8 cellular contexts compared by ENCODE assay signal in genomic region chr14:20469242-20469889, GRCh38. TPM values are rescaled to one million over a fixed set of nuclear protein-coding genes. Genes with fewer than 3 reads are reported as not detected.
DNase-seq lines count a peak whose midpoint lies in the region; ATAC-seq lines count a peak whose summit lies in the region.

Gene PNP, plus strand, starts transcription at chr14:20469406. Its CDS starts 119 bp downstream, at chr14:20469525.

- H3K9ac ChIP-seq in BLaER1 treated with 17β-estradiol and CSF1 and Interleukin-3, amounts not matched to agents 10 nM and 100 nM = peak within 1 kb of the TSS; percentile 87 to 97 (median 93)

- peaks cover 37 to 48% (median 41%) of the 10 kb centered on the region in 10 experiments for H3K4me1 ChIP-seq in BLaER1 treated with 17β-estradiol and CSF1 and Interleukin-3, amounts not matched to agents 10 nM and 100 nM

- ATAC-seq in GM19328 (IDR thresholded peaks at IDR 0.05; ENCODE audit: unreplicated experiment) (peak; percentile 95), HG03469 (IDR thresholded peaks at IDR 0.05; ENCODE audit: unreplicated experiment) (peak; percentile 89), left colon (peak; percentile 91)

- peak within 1 kb of the TSS; percentile 70 to 94 (median 92) for H3K27ac ChIP-seq in BLaER1 treated with 17β-estradiol and CSF1 and Interleukin-3, amounts not matched to agents 10 nM and 100 nM
- peak within 1 kb of the TSS; percentile 82 for H3K27ac ChIP-seq in cingulate gyrus (ENCODE audit: low read depth, low read length)

- DNase-seq in NCI-H526 (lab: John Stamatoyannopoulos, UW) = peak; percentile 85 to 94
- peak; percentile 94 for DNase-seq in activated CD4-positive, alpha-beta T cell treated with anti-CD3 and anti-CD28 coated beads for 48 hours
- DNase-seq in left colon = peak; percentile 93 to 96
- peak; percentile 92 for DNase-seq in stimulated activated CD4-positive, alpha-beta T cell treated with anti-CD3 and anti-CD28 coated beads, Interleukin-1b, Interleukin-23, amount 100 ng/mL, for 48 hours

- peak within 1 kb of the TSS; percentile 88 to 99 (median 95) for H3K4me2 ChIP-seq in BLaER1 treated with 17β-estradiol and CSF1 and Interleukin-3, amounts not matched to agents 10 nM and 100 nM

- no peaks in the 10 kb centered on the region for H3K9me3 ChIP-seq in BLaER1 treated with 17β-estradiol and CSF1 and Interleukin-3, amounts not matched to agents 10 nM and 100 nM (replicated peaks in 1 of 11)

- peaks cover 0 to 49% (median 38%) of the 10 kb centered on the region in 11 experiments; a peak in 20 of 22 replicates for H4K20me1 ChIP-seq in BLaER1 treated with 17β-estradiol and CSF1 and Interleukin-3, amounts not matched to agents 10 nM and 100 nM

- H3K27me3 ChIP-seq in BLaER1 treated with 17β-estradiol and CSF1 and Interleukin-3, amounts not matched to agents 10 nM and 100 nM = no peaks in the 10 kb centered on the region

- peak within 1 kb of the TSS; percentile 86 to 99 (median 91) for H3K4me3 ChIP-seq in BLaER1 treated with 17β-estradiol and CSF1 and Interleukin-3, amounts not matched to agents 10 nM and 100 nM

- H3K36me3 ChIP-seq in BLaER1 treated with 17β-estradiol and CSF1 and Interleukin-3, amounts not matched to agents 10 nM and 100 nM = peaks cover 22 to 40% (median 31%) of the 10 kb centered on the region in 11 experiments

- intact Hi-C loops in left colon (cut with DNase I, micrococcal nuclease) = loop anchor here in 1 of 2 donors (5.0 to 10.0 kb wide), 2 partner anchors 55 to 143 kb away; partner anchors contain the start of gene TEP1

RNA-seq across cellular contexts. Expression of gene PNP, which starts in this region (rescaled TPM):
- total RNA-seq in left colon = 10 to 100 TPM; 66.9 to 93.6 TPM

Comparison
In these comparisons a context has a peak if more than half of its experiments do, and no peak if none do; other contexts are left out.
1. Peak in every context shown above with its lines: DNase-seq, ATAC-seq, H3K4me3 ChIP-seq and H3K27ac ChIP-seq.